Comparison of ENCODE assay signal across 18 cellular contexts in genomic region chr13:109667754-109668360, GRCh38.
DNase-seq lines count a peak whose midpoint lies in the region; ATAC-seq, FAIRE-seq and TF ChIP-seq lines count a peak whose summit lies in the region.
"Had no signal": no experiment of that assay in that cellular context is flagged by ENCODE, and none has a peak within 500 bp of the region (broad histone marks: within the 10 kb centered on the region; RNA-seq: fewer than 3 reads in every experiment).

No MANE protein-coding gene starts in this region.

- peak overlapping the region; percentile 20 to 77 (median 72); a peak in 20 of 22 replicates for H3K27ac ChIP-seq in BLaER1 treated with 17β-estradiol and CSF1 and Interleukin-3, amounts not matched to agents 10 nM and 100 nM
- peak overlapping the region; percentile 65 for H3K27ac ChIP-seq in VCaP
- peak overlapping the region; percentile 65 for H3K27ac ChIP-seq in mesodermal cell (ENCODE audit: low read depth, low read length, severe bottlenecking)
- no peak overlapping the region for H3K27ac ChIP-seq in RWPE1
- H3K27ac ChIP-seq: sigmoid colon had no signal

- TF ChIP-seq CTCF in VCaP (conservative IDR thresholded peaks at IDR 0.05) (no peak), RWPE1 (conservative IDR thresholded peaks at IDR 0.05; ENCODE audit: low read depth) (no peak)

- CTCF ChIA-PET in RWPE1 (lab: Yijun Ruan, JAX) = interaction anchor here (0.5 to 0.6 kb wide), 6 partner anchors 39 to 1100 kb away, joined by 3 to 8 read pairs (median 4); no protein-coding TSS in a partner anchor

- no peaks in the 10 kb centered on the region for H4K20me1 ChIP-seq in BLaER1 treated with 17β-estradiol and CSF1 and Interleukin-3, amounts not matched to agents 10 nM and 100 nM

- POLR2A ChIA-PET in RWPE1 (lab: Yijun Ruan, JAX; ENCODE audit: low non-redundant PET) = no interaction called here

- H3K27me3 ChIP-seq in BLaER1 treated with 17β-estradiol and CSF1 and Interleukin-3, amounts not matched to agents 10 nM and 100 nM = no peaks in the 10 kb centered on the region
- H3K27me3 ChIP-seq: sigmoid colon had no signal

- 81 to 95% methylated on average over 4 to 9 of the region's 11 CpGs for WGBS in mesodermal cell (ENCODE audit: insufficient coverage in 2 of 2), 2 experiments

- peaks cover 0 to 22% (median 12%) of the 10 kb centered on the region in 11 experiments; a peak in 10 of 22 replicates for H3K9me3 ChIP-seq in BLaER1 treated with 17β-estradiol and CSF1 and Interleukin-3, amounts not matched to agents 10 nM and 100 nM (replicated peaks in 1 of 11)
- H3K9me3 ChIP-seq in mesodermal cell (ENCODE audit: control insufficient read depth, low read length) = no peaks in the 10 kb centered on the region
- H3K9me3 ChIP-seq: sigmoid colon had no signal

- no peak for ATAC-seq in GM19467 (IDR thresholded peaks at IDR 0.05; ENCODE audit: unreplicated experiment)
- ATAC-seq: stimulated activated naive CD8-positive, alpha-beta T cell treated with anti-CD3 and anti-CD28 coated beads, Interleukin-15, Interleukin-2, amounts not matched to agents 100 U/mL and 50 U/mL, for 24 hours had no signal

- peak; percentile 27 for DNase-seq in NCI-H1105 treated with DMSO at 0.1 percent for 48 hours (lab: John Stamatoyannopoulos, UW)
- DNase-seq in RWPE1 (ENCODE audit: low spot score) = no peak
- no peak for DNase-seq in NCI-H446 (lab: John Stamatoyannopoulos, UW)
- DNase-seq in frontal cortex (ENCODE audit: low spot score in 2 of 2) = no peak
- DNase-seq: CD4-positive, CD25-positive, alpha-beta regulatory T cell; H9; MM.1S; NCI-H510A; SIG-M5; sigmoid colon; stimulated activated CD4-positive, alpha-beta T cell treated with anti-CD3 and anti-CD28 coated beads, Interleukin-4, amount 100 ng/mL, for 4 hours; stimulated activated naive CD8-positive, alpha-beta T cell treated with anti-CD3 and anti-CD28 coated beads, Interleukin-15, Interleukin-2, amounts not matched to agents 100 U/mL and 50 U/mL, for 24 hours had no signal

- H3K4me1 ChIP-seq in BLaER1 treated with 17β-estradiol and CSF1 and Interleukin-3, amounts not matched to agents 10 nM and 100 nM = peaks cover 13 to 52% (median 39%) of the 10 kb centered on the region in 10 experiments
- H3K4me1 ChIP-seq in mesodermal cell (ENCODE audit: control insufficient read depth, insufficient read depth, low read length, poor library complexity, severe bottlenecking) = peaks cover 24% of the 10 kb centered on the region

- peak overlapping the region; percentile 57 to 88 (median 70) for H3K4me2 ChIP-seq in BLaER1 treated with 17β-estradiol and CSF1 and Interleukin-3, amounts not matched to agents 10 nM and 100 nM

- FAIRE-seq in frontal cortex (lab: Jason Lieb, UNC) = no peak
- FAIRE-seq: G401.6, GM18507 had no signal

- peak overlapping the region in 6 of 10 experiments; percentile 1 to 28 (median 20); a peak in 5 of 20 replicates for H3K4me3 ChIP-seq in BLaER1 treated with 17β-estradiol and CSF1 and Interleukin-3, amounts not matched to agents 10 nM and 100 nM
- H3K4me3 ChIP-seq in mesodermal cell (ENCODE audit: extremely low read depth, insufficient read depth, low read length, poor library complexity, severe bottlenecking) = no peak overlapping the region
- H3K4me3 ChIP-seq: sigmoid colon had no signal

- H3K9ac ChIP-seq in BLaER1 treated with 17β-estradiol and CSF1 and Interleukin-3, amounts not matched to agents 10 nM and 100 nM = peak overlapping the region in 9 of 11 experiments; percentile 38 to 60 (median 48); a peak in 13 of 22 replicates

- peaks cover 0 to 18% (median 0%) of the 10 kb centered on the region in 11 experiments; a peak in 2 of 22 replicates for H3K36me3 ChIP-seq in BLaER1 treated with 17β-estradiol and CSF1 and Interleukin-3, amounts not matched to agents 10 nM and 100 nM
- no peaks in the 10 kb centered on the region for H3K36me3 ChIP-seq in mesodermal cell (ENCODE audit: control insufficient read depth, insufficient read depth, low read length)
- H3K36me3 ChIP-seq: sigmoid colon had no signal
